1 cellular context compared by ENCODE assay signal in genomic region chr7:92836489-92837213, GRCh38.
TF ChIP-seq lines count a peak whose summit lies in the region.

Gene CDK6 (minus strand): TSS chr7:92836573. CDS start chr7:92833323, 3,250 bp downstream.

TF ChIP-seq in K562, 482 proteins besides CTCF, POLR2A, EP300 and RAD21 (continued from another document and continues in another):
- TF ChIP-seq CBX5 (IDR thresholded peaks at IDR 0.05; ENCODE audit: borderline replicate concordance, low read depth) (no peak), ZNF583 (CRISPR knock-in tag; IDR thresholded peaks at IDR 0.05) (no peak), HEY1 (CRISPR knock-in tag; IDR thresholded peaks at IDR 0.05; ENCODE audit: borderline replicate concordance) (no peak), NFRKB (IDR thresholded peaks at IDR 0.05; ENCODE audit: low read depth) (no peak), KAT8 (IDR thresholded peaks at IDR 0.05; ENCODE audit: low read depth) (no peak), BRF2 (IDR thresholded peaks at IDR 0.05; ENCODE audit: borderline replicate concordance, insufficient read depth, insufficient read length) (no peak), SPI1 (IDR thresholded peaks at IDR 0.05; ENCODE audit: borderline replicate concordance, low read depth, low read length) (no peak), E2F8 (IDR thresholded peaks at IDR 0.05; ENCODE audit: low read depth, partially characterized antibody) (no peak), HMG20B (CRISPR knock-in tag; IDR thresholded peaks at IDR 0.05) (no peak), ZNF740 (CRISPR knock-in tag; IDR thresholded peaks at IDR 0.05) (peak; percentile 75), ZNF740 (tag; IDR thresholded peaks at IDR 0.05) (peak in 1 of 2 experiments; percentile 63; a peak in 2 of 4 replicates), MXI1 (IDR thresholded peaks at IDR 0.05; ENCODE audit: low read depth, low read length) (peak; percentile 66), BACH1 (tag; IDR thresholded peaks at IDR 0.05) (no peak), PRPF4 (IDR thresholded peaks at IDR 0.05; ENCODE audit: insufficient read depth, low read depth, low read length, poor library complexity, severe bottlenecking) (no peak), MYBL2 (IDR thresholded peaks at IDR 0.05; ENCODE audit: low read depth) (no peak), MYBL2 (CRISPR knock-in tag; IDR thresholded peaks at IDR 0.05; ENCODE audit: borderline replicate concordance) (no peak), POLR2B (IDR thresholded peaks at IDR 0.05; ENCODE audit: low read depth, partially characterized antibody) (no peak), ZNF696 (CRISPR knock-in tag; conservative IDR thresholded peaks at IDR 0.05) (no peak), ETV1 (tag; conservative IDR thresholded peaks at IDR 0.05; ENCODE audit: low read depth) (no peak), FOXO4 (CRISPR knock-in tag; IDR thresholded peaks at IDR 0.05) (no peak), PURB (CRISPR knock-in tag; IDR thresholded peaks at IDR 0.05; ENCODE audit: low read depth) (no peak), HNRNPUL1 (IDR thresholded peaks at IDR 0.05; ENCODE audit: low read length) (no peak), HNRNPLL (IDR thresholded peaks at IDR 0.05; ENCODE audit: low read depth, low read length, poor library complexity, severe bottlenecking) (no peak), CEBPG (CRISPR knock-in tag; IDR thresholded peaks at IDR 0.05) (no peak), CEBPG (tag; conservative IDR thresholded peaks at IDR 0.05 in 1 of 2, IDR thresholded peaks at IDR 0.05 in 1 of 2) (no peak), ZNF445 (CRISPR knock-in tag; IDR thresholded peaks at IDR 0.05; ENCODE audit: low read depth) (no peak), STAG1 (CRISPR knock-in tag; IDR thresholded peaks at IDR 0.05; ENCODE audit: borderline replicate concordance) (no peak), ZMIZ1 (IDR thresholded peaks at IDR 0.05; ENCODE audit: low read depth in 2 of 2, low read length in 2 of 2) (no peak), MEF2D (tag; conservative IDR thresholded peaks at IDR 0.05; ENCODE audit: low read depth) (no peak), ESRRA (IDR thresholded peaks at IDR 0.05; ENCODE audit: borderline replicate concordance, low read depth) (no peak), ZNF444 (CRISPR knock-in tag; IDR thresholded peaks at IDR 0.05) (no peak), CREBBP (IDR thresholded peaks at IDR 0.05; ENCODE audit: low read depth, low read length) (no peak), ZNF280A (IDR thresholded peaks at IDR 0.05; ENCODE audit: low read depth, partially characterized antibody) (no peak), SUPT5H (IDR thresholded peaks at IDR 0.05) (peak; percentile 51), ZNF609 (CRISPR knock-in tag; IDR thresholded peaks at IDR 0.05; ENCODE audit: borderline replicate concordance) (no peak), ZNF165 (CRISPR knock-in tag; IDR thresholded peaks at IDR 0.05; ENCODE audit: borderline replicate concordance) (no peak), THAP12 (CRISPR knock-in tag; IDR thresholded peaks at IDR 0.05) (0 out of 2 replicates have a peak, but pooled peaks have one; percentile 23), ZNF133 (CRISPR knock-in tag; IDR thresholded peaks at IDR 0.05) (no peak), ZKSCAN1 (IDR thresholded peaks at IDR 0.05; ENCODE audit: low read depth, low read length) (peak; percentile 50; the same call in 1 of the 2 replicates), ADNP (tag; IDR thresholded peaks at IDR 0.05) (no peak), KLF10 (CRISPR knock-in tag; IDR thresholded peaks at IDR 0.05) (no peak), CHD1 (IDR thresholded peaks at IDR 0.05; ENCODE audit: low read length) (peak; percentile 55), NR0B1 (IDR thresholded peaks at IDR 0.05; ENCODE audit: partially characterized antibody) (no peak), RUNX1 (IDR thresholded peaks at IDR 0.05; ENCODE audit: low read depth) (no peak)
